In genomic region chr5:138611295-138612220, GRCh38 we compare ENCODE assay signal across 9 cellular contexts. TPM values are rescaled to one million over a fixed set of nuclear protein-coding genes. Genes with fewer than 3 reads are reported as not detected.
DNase-seq lines count a peak whose midpoint lies in the region; FAIRE-seq and TF ChIP-seq lines count a peak whose summit lies in the region.
"Had no signal": no experiment of that assay in that cellular context is flagged by ENCODE, and none has a peak within 500 bp of the region (broad histone marks: within the 10 kb centered on the region; RNA-seq: fewer than 3 reads in every experiment).

No MANE protein-coding gene starts in this region.

- peak overlapping the region; percentile 20; the same call in 1 of the 2 replicates for H3K9ac ChIP-seq in OCI-LY3 (ENCODE audit: low read length)
- H3K9ac ChIP-seq in neural progenitor cell: no peak overlapping the region

- no peaks in the 10 kb centered on the region for H3K9me3 Mint-ChIP-seq in CD8-positive, alpha-beta memory T cell
- H3K9me3 Mint-ChIP-seq in neural progenitor cell: no peaks in the 10 kb centered on the region

- H3K4me2 ChIP-seq in OCI-LY3 (ENCODE audit: low read length) (peak overlapping the region; percentile 56), neural progenitor cell (peak overlapping the region; percentile 76)

- H3K79me2 ChIP-seq in OCI-LY3 (ENCODE audit: low read length) (no peaks in the 10 kb centered on the region), neural progenitor cell (ENCODE audit: low read depth) (no peaks in the 10 kb centered on the region)

- H2AFZ ChIP-seq in OCI-LY3 (ENCODE audit: low read depth, low read length) (0 out of 2 replicates have a peak overlapping the region, but pooled peaks have one; percentile 76), neural progenitor cell (replicated peaks) (peak overlapping the region; percentile 94)

- H3K27me3 ChIP-seq in CD8-positive, alpha-beta memory T cell (ENCODE audit: insufficient read depth, low read length, poor library complexity, severe bottlenecking): peaks cover 15% of the 10 kb centered on the region
- H3K27me3 ChIP-seq in OCI-LY3 (ENCODE audit: low read depth, low read length) (no peaks in the 10 kb centered on the region), esophagus muscularis mucosa (no peaks in the 10 kb centered on the region), neural progenitor cell (no peaks in the 10 kb centered on the region), spleen (replicated peaks in 1 of 7) (peaks cover 0 to 21% (median 0%) of the 10 kb centered on the region in 7 donors), small intestine (ENCODE audit: control insufficient read depth in 2 of 2, insufficient read depth in 2 of 2, low read length in 2 of 2) (no peaks in the 10 kb centered on the region)

- 23% methylated on average over 13 of the region's 13 CpGs for WGBS in esophagus muscularis mucosa
- 19 to 27% (median 26%) methylated on average over 13 of the region's 13 CpGs for WGBS in spleen, 5 donors
- 21 to 44% (median 41%) methylated on average over 9 to 13 of the region's 13 CpGs for WGBS in small intestine, 3 donors

- H3K27ac ChIP-seq in CD8-positive, alpha-beta memory T cell (ENCODE audit: low read depth, low read length): no peak overlapping the region
- H3K27ac ChIP-seq in OCI-LY3 (ENCODE audit: low read length) (no peak overlapping the region), esophagus muscularis mucosa (replicated peaks in 1 of 4) (peak overlapping the region in 2 of 4 donors; percentile 59), neural progenitor cell (no peak overlapping the region), spleen (peak overlapping the region in 4 of 8 donors; percentile 6 to 43 (median 32)), small intestine (ENCODE audit: low read depth in 1 of 2, low read length in 1 of 2) (no peak overlapping the region)

- H3K36me3 Mint-ChIP-seq in CD8-positive, alpha-beta memory T cell: peaks cover 0 to 2% (median 0%) of the 10 kb centered on the region in 3 donors
- no peaks in the 10 kb centered on the region for H3K36me3 Mint-ChIP-seq in neural progenitor cell

- TF ChIP-seq POLR2A in esophagus muscularis mucosa (IDR thresholded peaks at IDR 0.05; ENCODE audit: low read depth) (no peak), spleen (IDR thresholded peaks at IDR 0.05) (no peak)

- no peaks in the 10 kb centered on the region for H3K9me3 ChIP-seq in CD8-positive, alpha-beta memory T cell (ENCODE audit: low read length)
- H3K9me3 ChIP-seq in OCI-LY3 (ENCODE audit: insufficient read depth, low read length) (no peaks in the 10 kb centered on the region), esophagus muscularis mucosa (no peaks in the 10 kb centered on the region), neural progenitor cell (ENCODE audit: low read depth) (no peaks in the 10 kb centered on the region), spleen (no peaks in the 10 kb centered on the region), small intestine (ENCODE audit: control insufficient read depth, low read depth) (no peaks in the 10 kb centered on the region)

- H3K4me3 Mint-ChIP-seq in CD8-positive, alpha-beta memory T cell: peak overlapping the region in 4 of 7 donors; percentile 8 to 67 (median 29)
- H3K4me3 Mint-ChIP-seq in neural progenitor cell: peak overlapping the region; percentile 43

- H4K20me1 ChIP-seq in OCI-LY3 (ENCODE audit: insufficient read depth, low read length) (no peaks in the 10 kb centered on the region), neural progenitor cell (ENCODE audit: low read depth) (no peaks in the 10 kb centered on the region)

- peaks cover 12% of the 10 kb centered on the region for H3K4me1 ChIP-seq in CD8-positive, alpha-beta memory T cell (ENCODE audit: insufficient read depth, low read length)
- H3K4me1 ChIP-seq in OCI-LY3 (ENCODE audit: low read length) (peaks cover 4% of the 10 kb centered on the region), esophagus muscularis mucosa (peaks cover 13 to 30% (median 27%) of the 10 kb centered on the region in 4 donors), neural progenitor cell (peaks cover 28% of the 10 kb centered on the region), spleen (peaks cover 5 to 30% (median 19%) of the 10 kb centered on the region in 6 donors), small intestine (ENCODE audit: control insufficient read depth in 2 of 2, insufficient read depth in 1 of 2, low read depth in 1 of 2, low read length in 1 of 2) (no peaks in the 10 kb centered on the region)

- no peak for DNase-seq in CD8-positive, alpha-beta memory T cell
- DNase-seq in esophagus muscularis mucosa (ENCODE audit: extremely low spot score) (no peak), neural progenitor cell (ENCODE audit: low spot score) (peak; percentile 69), T-helper 2 cell (no peak), spleen (no peak), small intestine (no peak), NCI-H2196 (lab: John Stamatoyannopoulos, UW; ENCODE audit: unreplicated experiment) (no peak)

- TF ChIP-seq CTCF in OCI-LY3 (IDR thresholded peaks at IDR 0.05; ENCODE audit: low read depth, low read length) (no peak), esophagus muscularis mucosa (IDR thresholded peaks at IDR 0.05) (peak in 1 of 3 experiments; percentile 26), neural progenitor cell (IDR thresholded peaks at IDR 0.05) (peak; percentile 43), spleen (IDR thresholded peaks at IDR 0.05 in 8 of 11, conservative IDR thresholded peaks at IDR 0.05 in 3 of 11) (no peak)

- peaks cover 12% of the 10 kb centered on the region for H3F3A ChIP-seq in neural progenitor cell (ENCODE audit: low read depth)

- no peak for FAIRE-seq in small intestine (lab: Jason Lieb, UNC)
- FAIRE-seq: colon had no signal

- intact Hi-C loops in esophagus muscularis mucosa (cut with DNase I): no loop called here
- intact Hi-C loops in spleen (cut with DNase I; ENCODE audit: low total_unique reads): no loop called here

- CTCF ChIA-PET in CD8-positive, alpha-beta memory T cell (lab: Charles Lee): no interaction called here

- TF ChIP-seq EP300 in esophagus muscularis mucosa (IDR thresholded peaks at IDR 0.05): no peak

- H3K4me1 Mint-ChIP-seq in CD8-positive, alpha-beta memory T cell: peaks cover 8 to 14% (median 13%) of the 10 kb centered on the region in 3 donors
- H3K4me1 Mint-ChIP-seq in neural progenitor cell: peaks cover 41% of the 10 kb centered on the region

- POLR2A ChIA-PET in CD8-positive, alpha-beta memory T cell (lab: Charles Lee): no interaction called here

- no peak overlapping the region for H3K27ac Mint-ChIP-seq in CD8-positive, alpha-beta memory T cell
- peak overlapping the region; percentile 95 for H3K27ac Mint-ChIP-seq in neural progenitor cell

- H3K27me3 Mint-ChIP-seq in CD8-positive, alpha-beta memory T cell: peaks cover 11 to 39% of the 10 kb centered on the region in 2 donors
- H3K27me3 Mint-ChIP-seq in neural progenitor cell (ENCODE audit: insufficient read depth, low read depth): peaks cover 3% of the 10 kb centered on the region

- H3K36me3 ChIP-seq in CD8-positive, alpha-beta memory T cell (ENCODE audit: insufficient read depth, low read length): no peaks in the 10 kb centered on the region
- no peaks in the 10 kb centered on the region for H3K36me3 ChIP-seq in OCI-LY3 (replicated peaks; ENCODE audit: low read depth, low read length)
- H3K36me3 ChIP-seq in esophagus muscularis mucosa: no peaks in the 10 kb centered on the region
- H3K36me3 ChIP-seq in neural progenitor cell: no peaks in the 10 kb centered on the region
- no peaks in the 10 kb centered on the region for H3K36me3 ChIP-seq in spleen
- no peaks in the 10 kb centered on the region for H3K36me3 ChIP-seq in small intestine (ENCODE audit: control insufficient read depth in 2 of 2, insufficient read depth in 2 of 2, low read length in 2 of 2)

- no peak overlapping the region for H3K4me3 ChIP-seq in CD8-positive, alpha-beta memory T cell (ENCODE audit: low read length)
- H3K4me3 ChIP-seq in OCI-LY3 (ENCODE audit: low read length) (peak overlapping the region; percentile 67), esophagus muscularis mucosa (peak overlapping the region; percentile 38 to 54 (median 51)), neural progenitor cell (peak overlapping the region; percentile 45), spleen (peak overlapping the region in 2 of 8 donors; percentile 19 to 49), small intestine (ENCODE audit: low read depth in 1 of 2, low read length in 2 of 2) (no peak overlapping the region)

RNA-seq across cellular contexts. Expression of gene HSPA9, which starts 36.4 kb away (rescaled TPM):
- total RNA-seq in CD8-positive, alpha-beta memory T cell: 100 to 1,000 TPM; 468 to 498 TPM
- 171 TPM for polyA plus RNA-seq in CD8-positive, alpha-beta memory T cell
- total RNA-seq in esophagus muscularis mucosa (100 to 1,000 TPM; 139 to 250 (median 186) TPM), neural progenitor cell (ENCODE audit: low replicate concordance) (259 and 276 TPM in 2 replicates), spleen (100 to 1,000 TPM; 108 to 187 (median 158) TPM)
- polyA plus RNA-seq in spleen (10 to 100 TPM; 50.4 to 77.7 (median 62.2) TPM), small intestine (100 to 1,000 TPM in 1 of 3 donors, 10 to 100 TPM in 2; 93.7 to 169 (median 95.4) TPM)

Comparison
In these comparisons a context has a peak if more than half of its experiments do, and no peak if none do; other contexts are left out.
1. H3K4me3 ChIP-seq: peak in OCI-LY3 (single experiment), esophagus muscularis mucosa (4 of 4) and neural progenitor cell (single experiment); none in CD8-positive, alpha-beta memory T cell (single experiment) and small intestine (0 of 2).